8 cellular contexts compared by ENCODE assay signal in genomic region chr1:2641381-2642130, GRCh38. TPM values are rescaled to one million over a fixed set of nuclear protein-coding genes. Genes with fewer than 3 reads are reported as not detected.
DNase-seq lines count a peak whose midpoint lies in the region; ATAC-seq and TF ChIP-seq lines count a peak whose summit lies in the region.

No MANE protein-coding gene starts in this region.

- WGBS in neuronal stem cell (ENCODE audit: extremely low coverage in 2 of 2, insufficient read length in 2 of 2, insufficient replicate concordance in 1 of 2), 2 donors = no CpG with 5 or more reads among the region's 34 CpGs

- H3K9me3 ChIP-seq in CD4-positive, alpha-beta T cell (ENCODE audit: control insufficient read depth, low read length) = peaks cover 3% of the 10 kb centered on the region
- peaks cover 5% of the 10 kb centered on the region for H3K9me3 ChIP-seq in Loucy (ENCODE audit: insufficient read depth, low read depth, low read length)
- peaks cover 5 to 13% of the 10 kb centered on the region in 2 donors for H3K9me3 ChIP-seq in neuronal stem cell (replicated peaks in 1 of 2; ENCODE audit: control insufficient read depth in 2 of 2, insufficient read depth in 1 of 2, low read depth in 1 of 2, low read length in 2 of 2)

- no peaks in the 10 kb centered on the region for H3K9me2 ChIP-seq in Loucy (replicated peaks; ENCODE audit: low read depth, low read length)

- peak overlapping the region; percentile 59 for H2AK5ac ChIP-seq in neuronal stem cell (ENCODE audit: low read depth, low read length)

- peak overlapping the region; percentile 90 for H2BK5ac ChIP-seq in neuronal stem cell (ENCODE audit: low read length)

- TF ChIP-seq CTCF in CD4-positive, alpha-beta T cell (IDR thresholded peaks at IDR 0.05) = no peak
- TF ChIP-seq CTCF in Loucy (conservative IDR thresholded peaks at IDR 0.05; ENCODE audit: low read length) = 0 out of 2 replicates have a peak, but pooled peaks have one; percentile 11

- intact Hi-C loops in CD4-positive, alpha-beta T cell (cut with DNase I, micrococcal nuclease) = loop anchor here (2.0 to 10.0 kb wide), 8 partner anchors 55 to 594 kb away; partner anchors contain the start of genes PANK4 (in 2 of the 2), PEX10 (in 1 of the 2) and PRXL2B (in 1 of the 2)
- intact Hi-C loops in dendritic cell treated with granulocyte-macrophage colony-stimulating factor and Interleukin-4, amounts not matched to agents 40 ng/mL and 50 ng/mL, for 4 days (cut with micrococcal nuclease) = loop anchor here (10.0 kb wide), 1 partner anchor 117 kb away; the partner anchor contains the start of gene PANK4

- H3K4me3 Mint-ChIP-seq in CD4-positive, alpha-beta T cell = no peak overlapping the region
- peak overlapping the region; percentile 79 for H3K4me3 Mint-ChIP-seq in dendritic cell treated with granulocyte-macrophage colony-stimulating factor and Interleukin-4, amounts not matched to agents 40 ng/mL and 50 ng/mL, for 4 days

- no peak overlapping the region for H4K8ac ChIP-seq in neuronal stem cell (ENCODE audit: low read depth, low read length)

- H3K4me2 ChIP-seq in Loucy (ENCODE audit: low read depth, low read length, poor library complexity, severe bottlenecking) (peak overlapping the region; percentile 96), neuronal stem cell (ENCODE audit: insufficient read depth, low read length, poor library complexity, severe bottlenecking) (peak overlapping the region; percentile 96)

- H3K36me3 Mint-ChIP-seq in CD4-positive, alpha-beta T cell (ENCODE audit: low read depth) = no peaks in the 10 kb centered on the region
- no peaks in the 10 kb centered on the region for H3K36me3 Mint-ChIP-seq in dendritic cell treated with granulocyte-macrophage colony-stimulating factor and Interleukin-4, amounts not matched to agents 40 ng/mL and 50 ng/mL, for 4 days (ENCODE audit: low read depth)

- H3K9ac ChIP-seq in Loucy (ENCODE audit: low read depth, low read length, poor library complexity, severe bottlenecking) (peak overlapping the region; percentile 89), neuronal stem cell (ENCODE audit: low read depth, low read length, poor library complexity) (peak overlapping the region; percentile 98)

- H2BK12ac ChIP-seq in neuronal stem cell (ENCODE audit: low read length) = no peak overlapping the region

- no peaks in the 10 kb centered on the region for H3K36me3 ChIP-seq in Loucy (ENCODE audit: insufficient read depth, low read length)
- H3K36me3 ChIP-seq in neuronal stem cell (replicated peaks in 1 of 2; ENCODE audit: control insufficient read depth in 2 of 2, insufficient read depth in 2 of 2, low read length in 2 of 2) = no peaks in the 10 kb centered on the region

- DNase-seq in CD4-positive, alpha-beta T cell = no peak
- DNase-seq in neuronal stem cell (ENCODE audit: low spot score) (no peak), SHP77 (lab: John Stamatoyannopoulos, UW) (no peak), HuH-7 (ENCODE audit: low spot score) (no peak)
- no peak for DNase-seq in stimulated activated CD4-positive, alpha-beta T cell treated with anti-CD3 and anti-CD28 coated beads, Interleukin-4, amount 100 ng/mL, for 1 hour

- H3K27me3 Mint-ChIP-seq in CD4-positive, alpha-beta T cell = no peaks in the 10 kb centered on the region
- H3K27me3 Mint-ChIP-seq in dendritic cell treated with granulocyte-macrophage colony-stimulating factor and Interleukin-4, amounts not matched to agents 40 ng/mL and 50 ng/mL, for 4 days = peaks cover 43% of the 10 kb centered on the region

- peak overlapping the region; percentile 54 for H2BK15ac ChIP-seq in neuronal stem cell (ENCODE audit: low read length)

- H3K14ac ChIP-seq in neuronal stem cell (ENCODE audit: low read length) = peak overlapping the region; percentile 47

- peak overlapping the region; percentile 92 for H3K23ac ChIP-seq in neuronal stem cell (ENCODE audit: low read depth, low read length, poor library complexity)

- H3K18ac ChIP-seq in neuronal stem cell (ENCODE audit: low read length) = no peak overlapping the region

- H3K4me3 ChIP-seq in Loucy (ENCODE audit: low read length, poor library complexity, severe bottlenecking) (peak overlapping the region; percentile 86), neuronal stem cell (ENCODE audit: low read length in 2 of 2) (peak overlapping the region in 1 of 2 donors; percentile 75)

- H3F3A ChIP-seq in Loucy (ENCODE audit: low read depth) = no peaks in the 10 kb centered on the region

- H3K79me1 ChIP-seq in neuronal stem cell (ENCODE audit: low read depth, low read length) = peaks cover 13% of the 10 kb centered on the region

- no peaks in the 10 kb centered on the region for H3K9me3 Mint-ChIP-seq in CD4-positive, alpha-beta T cell
- peaks cover 24% of the 10 kb centered on the region for H3K9me3 Mint-ChIP-seq in dendritic cell treated with granulocyte-macrophage colony-stimulating factor and Interleukin-4, amounts not matched to agents 40 ng/mL and 50 ng/mL, for 4 days

- H3K79me2 ChIP-seq in Loucy (ENCODE audit: insufficient read depth, low read length) = peaks cover 6% of the 10 kb centered on the region; the same call in 1 of the 2 replicates

- H3K4me1 Mint-ChIP-seq in CD4-positive, alpha-beta T cell (ENCODE audit: low read depth) = peaks cover 12% of the 10 kb centered on the region
- peaks cover 20% of the 10 kb centered on the region for H3K4me1 Mint-ChIP-seq in dendritic cell treated with granulocyte-macrophage colony-stimulating factor and Interleukin-4, amounts not matched to agents 40 ng/mL and 50 ng/mL, for 4 days (ENCODE audit: low read depth)

- H4K91ac ChIP-seq in neuronal stem cell (ENCODE audit: low read depth, low read length, poor library complexity) = no peak overlapping the region

- H3K27ac ChIP-seq in CD4-positive, alpha-beta T cell (ENCODE audit: low read depth, low read length) = peak overlapping the region; percentile 96
- no peak overlapping the region for H3K27ac ChIP-seq in neuronal stem cell (replicated peaks; ENCODE audit: low read length)

- peaks cover 4% of the 10 kb centered on the region for H4K20me1 ChIP-seq in Loucy (ENCODE audit: insufficient read depth, low read length, poor library complexity, severe bottlenecking)

- H2AFZ ChIP-seq in Loucy (ENCODE audit: low read length) = no peak overlapping the region
- no peak overlapping the region for H2AFZ ChIP-seq in neuronal stem cell (ENCODE audit: low read length)

- H3K4me1 ChIP-seq in Loucy (ENCODE audit: insufficient read depth, low read length, poor library complexity, severe bottlenecking) (peaks cover 8% of the 10 kb centered on the region), neuronal stem cell (ENCODE audit: control insufficient read depth in 2 of 2, insufficient read depth in 1 of 2, low read depth in 1 of 2, low read length in 2 of 2) (peaks cover 5 to 11% of the 10 kb centered on the region in 2 donors)

- H2BK120ac ChIP-seq in neuronal stem cell (ENCODE audit: low read depth, low read length) = peak overlapping the region; percentile 41

- no peak overlapping the region for H3K4ac ChIP-seq in neuronal stem cell (ENCODE audit: low read length)

- no peaks in the 10 kb centered on the region for H3K27me3 ChIP-seq in CD4-positive, alpha-beta T cell (ENCODE audit: control insufficient read depth, insufficient read depth, low read length)
- H3K27me3 ChIP-seq in Loucy (ENCODE audit: insufficient read depth, low read length, poor library complexity, severe bottlenecking) (no peaks in the 10 kb centered on the region), neuronal stem cell (ENCODE audit: control insufficient read depth in 3 of 3, insufficient read depth in 3 of 3, low read depth in 1 of 3, low read length in 3 of 3) (peaks cover 0 to 14% (median 2%) of the 10 kb centered on the region in 3 experiments)

- POLR2A ChIA-PET in CD4-positive, alpha-beta T cell (lab: Charles Lee) = interaction anchor here (3.3 kb wide), 1 partner anchor 57 kb away, joined by 14 read pairs; no protein-coding TSS in a partner anchor

- no peak for ATAC-seq in CD4-positive, alpha-beta T cell (ENCODE audit: poor library complexity)
- ATAC-seq in GM21423 (IDR thresholded peaks at IDR 0.05; ENCODE audit: unreplicated experiment) = no peak

- H3K27ac Mint-ChIP-seq in CD4-positive, alpha-beta T cell = no peak overlapping the region
- peak overlapping the region; percentile 53 for H3K27ac Mint-ChIP-seq in dendritic cell treated with granulocyte-macrophage colony-stimulating factor and Interleukin-4, amounts not matched to agents 40 ng/mL and 50 ng/mL, for 4 days

- CTCF ChIA-PET in CD4-positive, alpha-beta T cell (lab: Charles Lee) = interaction anchor here (1.6 kb wide), 1 partner anchor 87 kb away, joined by 5 read pairs; no protein-coding TSS in a partner anchor

RNA-seq across cellular contexts. Expression of gene MMEL1, which starts 8.7 kb away (rescaled TPM):
- 1 to 10 TPM in 1 of 2 experiments, under 1 TPM in 1; 0.67 to 1.8 TPM for total RNA-seq in CD4-positive, alpha-beta T cell
- polyA plus RNA-seq in neuronal stem cell (2013, experiment 1 of 2) = 1.1 TPM
- polyA plus RNA-seq in neuronal stem cell (2013, experiment 2 of 2) = 1.4 TPM

RNA-seq across cellular contexts. Expression of gene PRXL2B, which starts 55.0 kb away (rescaled TPM):
- 10 to 100 TPM; 11.0 to 12.8 TPM for total RNA-seq in CD4-positive, alpha-beta T cell
- 35.1 TPM for polyA plus RNA-seq in neuronal stem cell (2013, experiment 1 of 2)
- 35.3 TPM for polyA plus RNA-seq in neuronal stem cell (2013, experiment 2 of 2)
